In the genomic region with DNA sequence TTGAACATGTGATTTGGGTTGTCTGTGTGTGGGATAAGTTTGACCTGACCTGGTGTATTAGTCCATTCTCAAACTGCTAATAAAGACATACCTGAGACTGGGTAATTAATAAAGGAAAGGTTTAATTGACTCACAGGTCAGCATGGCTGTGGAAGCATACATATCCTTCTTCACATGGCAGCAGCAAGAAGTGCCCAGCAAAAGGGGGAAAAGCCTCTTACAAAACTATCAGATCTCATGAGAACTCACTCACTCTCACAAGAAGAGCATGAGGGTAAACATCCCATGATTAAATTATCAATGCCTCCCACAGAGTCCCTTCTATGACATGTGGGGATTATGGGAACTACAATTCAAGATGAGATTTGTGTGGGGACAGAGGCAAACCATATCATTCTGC, we compare ENCODE assay signal across 8 cellular contexts.
"Had no signal": no experiment of that assay in that cellular context is flagged by ENCODE, and none has a peak within 500 bp of the region (broad histone marks: within the 10 kb centered on the region; RNA-seq: fewer than 3 reads in every experiment).

No MANE protein-coding gene starts in this region.

- H3K27ac ChIP-seq: GM23248 had no signal

- H3K27ac Mint-ChIP-seq: HFFc6 had no signal

- H3K4me3 ChIP-seq: GM23248, HAP-1, K562 had no signal

- H3K9me3 Mint-ChIP-seq: HFFc6 had no signal

- H3K9ac ChIP-seq: GM23248 had no signal

- DNase-seq: GM23248, H7, HFFc6, IMR-90, KG1 had no signal

- ATAC-seq: HCT116, K562 had no signal

- H3K9me3 ChIP-seq: HAP-1 had no signal

- H3K4me3 Mint-ChIP-seq: HFFc6 had no signal

- H3K36me3 ChIP-seq: HAP-1 had no signal
